In the genomic region with DNA sequence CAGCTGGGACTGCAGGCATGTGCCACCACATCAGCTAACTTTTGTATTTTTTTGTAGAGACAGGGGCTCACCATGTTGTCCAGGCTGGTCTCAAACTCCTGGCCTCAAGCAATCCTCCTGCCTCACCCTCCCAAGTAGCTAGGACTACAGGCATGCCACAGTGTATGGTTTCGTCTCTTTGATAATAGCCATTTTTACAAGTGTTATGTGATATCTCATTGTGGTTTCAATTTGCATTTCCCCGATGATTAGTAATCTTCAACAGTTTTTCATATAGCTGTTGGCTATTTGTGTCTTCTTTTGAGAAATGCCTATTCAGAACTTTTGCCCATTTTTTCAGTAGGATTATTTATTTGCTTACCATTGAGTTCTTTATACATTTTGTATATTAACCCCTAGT, we compare ENCODE assay signal across 1 cellular context.
TF ChIP-seq lines count a peak whose summit lies in the region.

No MANE protein-coding gene starts in this region.

TF ChIP-seq in GM12878, 131 proteins besides CTCF, POLR2A, EP300 and RAD21 (continued from another document):
- TF ChIP-seq NKRF (conservative IDR thresholded peaks at IDR 0.05): no peak
- 0 out of 3 replicates have a peak, but pooled peaks have one; percentile 18 for TF ChIP-seq POU2F2 (IDR thresholded peaks at IDR 0.05; ENCODE audit: borderline replicate concordance, low read depth, low read length)
- no peak for TF ChIP-seq ZNF384 (IDR thresholded peaks at IDR 0.05; ENCODE audit: borderline replicate concordance, low read depth, low read length)
- TF ChIP-seq RUNX3 (IDR thresholded peaks at IDR 0.05; ENCODE audit: low read length): peak; percentile 44; the same call in 1 of the 2 replicates
- no peak for TF ChIP-seq BCLAF1 (IDR thresholded peaks at IDR 0.05)
- TF ChIP-seq EGR1 (IDR thresholded peaks at IDR 0.05; ENCODE audit: borderline replicate concordance in 1 of 2, low read depth in 2 of 2, low read length in 2 of 2): no peak
- TF ChIP-seq DPF2 (IDR thresholded peaks at IDR 0.05): no peak
- no peak for TF ChIP-seq ZNF592 (IDR thresholded peaks at IDR 0.05)
- TF ChIP-seq, protein P1, sequence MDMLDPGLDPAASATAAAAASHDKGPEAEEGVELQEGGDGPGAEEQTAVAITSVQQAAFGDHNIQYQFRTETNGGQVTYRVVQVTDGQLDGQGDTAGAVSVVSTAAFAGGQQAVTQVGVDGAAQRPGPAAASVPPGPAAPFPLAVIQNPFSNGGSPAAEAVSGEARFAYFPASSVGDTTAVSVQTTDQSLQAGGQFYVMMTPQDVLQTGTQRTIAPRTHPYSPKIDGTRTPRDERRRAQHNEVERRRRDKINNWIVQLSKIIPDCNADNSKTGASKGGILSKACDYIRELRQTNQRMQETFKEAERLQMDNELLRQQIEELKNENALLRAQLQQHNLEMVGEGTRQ (IDR thresholded peaks at IDR 0.05; ENCODE audit: borderline replicate concordance, low read depth, low read length): no peak
- no peak for TF ChIP-seq IKZF1 (conservative IDR thresholded peaks at IDR 0.05)
